Comparison of ENCODE assay signal across 20 cellular contexts in genomic region chr9:95942016-95942415, GRCh38.
DNase-seq lines count a peak whose midpoint lies in the region; ATAC-seq, FAIRE-seq and TF ChIP-seq lines count a peak whose summit lies in the region.
"Had no signal": no experiment of that assay in that cellular context is flagged by ENCODE, and none has a peak within 500 bp of the region (broad histone marks: within the 10 kb centered on the region; RNA-seq: fewer than 3 reads in every experiment).

No MANE protein-coding gene starts in this region.

- TF ChIP-seq POLR2A in H54 (IDR thresholded peaks at IDR 0.05; ENCODE audit: low read depth, low read length): no peak

- H3K27ac Mint-ChIP-seq in stimulated activated effector memory CD8-positive, alpha-beta T cell treated with anti-CD3 and anti-CD28 coated beads, Interleukin-12 subunit alpha, Interleukin-12 subunit beta, amount 100 ng/mL, for 72 hours: peak overlapping the region; percentile 50
- H3K27ac Mint-ChIP-seq: B cell; CD4-positive, alpha-beta T cell; CD8-positive, alpha-beta T cell had no signal

- DNase-seq in G401 (ENCODE audit: low spot score): peak; percentile 77
- no peak for DNase-seq in H54 (ENCODE audit: insufficient read length, low spot score)
- DNase-seq in cerebellum (ENCODE audit: low spot score): peak; percentile 63
- DNase-seq in stimulated activated effector memory CD8-positive, alpha-beta T cell treated with anti-CD3 and anti-CD28 coated beads, Interleukin-12 subunit alpha, Interleukin-12 subunit beta, amount 100 ng/mL, for 72 hours (ENCODE audit: low spot score in 2 of 2): no peak
- no peak for DNase-seq in posterior vena cava (ENCODE audit: low spot score)
- no peak for DNase-seq in NCI-H510A treated with DMSO at 0.1 percent for 48 hours (lab: John Stamatoyannopoulos, UW)
- DNase-seq: AML-193; Caco-2; Calu3; CD4-positive, alpha-beta T cell; CD8-positive, alpha-beta T cell; DMS79 treated with DMSO at 0.1 percent for 48 hours; GDM1 had no signal

- H3K4me3 Mint-ChIP-seq in stimulated activated effector memory CD8-positive, alpha-beta T cell treated with anti-CD3 and anti-CD28 coated beads, Interleukin-12 subunit alpha, Interleukin-12 subunit beta, amount 100 ng/mL, for 72 hours: no peak overlapping the region
- H3K4me3 Mint-ChIP-seq: B cell; CD4-positive, alpha-beta T cell; CD8-positive, alpha-beta T cell had no signal

- peak; percentile 60 for FAIRE-seq in H54 (lab: Jason Lieb, UNC)
- FAIRE-seq: GM12878, GM12892, GM18507, GM19239 had no signal

- peaks cover 7% of the 10 kb centered on the region for H3K4me1 Mint-ChIP-seq in stimulated activated effector memory CD8-positive, alpha-beta T cell treated with anti-CD3 and anti-CD28 coated beads, Interleukin-12 subunit alpha, Interleukin-12 subunit beta, amount 100 ng/mL, for 72 hours
- H3K4me1 Mint-ChIP-seq: B cell had no signal

- H3K9me3 Mint-ChIP-seq in stimulated activated effector memory CD8-positive, alpha-beta T cell treated with anti-CD3 and anti-CD28 coated beads, Interleukin-12 subunit alpha, Interleukin-12 subunit beta, amount 100 ng/mL, for 72 hours: peaks cover 9% of the 10 kb centered on the region

- no peak for ATAC-seq in stimulated activated effector memory CD8-positive, alpha-beta T cell treated with anti-CD3 and anti-CD28 coated beads, Interleukin-12 subunit alpha, Interleukin-12 subunit beta, amount 100 ng/mL, for 72 hours
- no peak for ATAC-seq in GM19455 (IDR thresholded peaks at IDR 0.05; ENCODE audit: unreplicated experiment)
- ATAC-seq: A549; CD8-positive, alpha-beta T cell; GM12878 had no signal

- peaks cover 46% of the 10 kb centered on the region for H3K36me3 Mint-ChIP-seq in stimulated activated effector memory CD8-positive, alpha-beta T cell treated with anti-CD3 and anti-CD28 coated beads, Interleukin-12 subunit alpha, Interleukin-12 subunit beta, amount 100 ng/mL, for 72 hours

- intact Hi-C loops in posterior vena cava (cut with DNase I): no loop called here

- in situ Hi-C loops in G401 (cut with HindIII; ENCODE audit: low sequenced_read_pairs): no loop called here

Comparison
In these comparisons a context has a peak if more than half of its experiments do, and no peak if none do; other contexts are left out.
1. DNase-seq: peak in G401 (single experiment) and cerebellum (single experiment); none in H54 (single experiment), stimulated activated effector memory CD8-positive, alpha-beta T cell treated with anti-CD3 and anti-CD28 coated beads, Interleukin-12 subunit alpha, Interleukin-12 subunit beta, amount 100 ng/mL, for 72 hours (0 of 2), posterior vena cava (single experiment) and NCI-H510A treated with DMSO at 0.1 percent for 48 hours (single experiment).